1 cellular context compared by ENCODE assay signal in genomic region chr2:21036708-21037670, GRCh38.
TF ChIP-seq lines count a peak whose summit lies in the region.

No MANE protein-coding gene starts in this region.

TF ChIP-seq in liver, 16 proteins besides CTCF, POLR2A, EP300 and RAD21 (continued from another document):
- TF ChIP-seq REST (IDR thresholded peaks at IDR 0.05) (no peak), JUND (IDR thresholded peaks at IDR 0.05) (no peak)
TF ChIP-seq in liver: peak in this region for 1.
